Comparison of ENCODE assay signal across 9 cellular contexts in the genomic region with DNA sequence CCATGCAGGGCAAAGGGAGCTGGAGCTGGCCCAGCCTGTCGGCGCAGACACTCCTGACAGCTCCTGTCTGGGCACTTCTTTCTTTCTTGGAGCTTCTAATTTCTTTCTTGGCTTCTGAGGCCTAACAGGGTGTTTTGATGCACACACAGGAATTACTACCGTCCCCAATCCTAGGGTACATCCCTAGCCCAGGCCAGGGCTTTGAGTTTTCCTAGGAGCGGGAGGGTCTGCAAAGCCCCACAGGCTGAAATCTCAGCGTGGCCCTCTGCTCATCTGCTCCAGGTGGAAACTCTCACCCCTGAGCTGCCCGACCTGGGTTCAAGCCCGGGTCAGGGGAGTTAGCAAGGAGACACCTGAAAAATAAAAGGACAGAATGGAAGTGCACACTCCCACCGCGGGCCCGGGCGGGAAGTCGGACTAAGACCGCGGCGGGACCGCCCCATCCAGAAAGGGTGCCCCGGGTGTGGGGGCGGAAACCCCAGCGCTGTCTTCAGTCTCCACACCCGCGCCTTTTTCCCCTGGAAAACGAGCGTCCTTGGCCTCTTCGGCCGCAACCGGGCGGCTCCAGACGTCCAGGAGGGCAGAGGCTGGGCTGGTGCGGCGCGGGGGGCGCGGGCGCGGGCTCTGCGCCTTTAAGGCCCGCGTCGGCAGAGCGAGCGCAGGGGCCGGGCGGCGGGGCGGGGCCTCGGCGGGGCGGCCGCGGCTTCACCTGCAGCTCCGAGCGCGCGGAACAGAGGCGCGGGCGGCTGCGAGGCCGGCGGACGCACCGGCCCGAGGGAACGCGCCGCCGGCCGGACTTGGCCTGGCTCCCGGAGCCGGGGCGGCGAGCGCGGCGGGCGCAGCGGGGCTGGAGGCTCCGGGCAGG. TPM values are rescaled to one million over a fixed set of nuclear protein-coding genes. Genes with fewer than 3 reads are reported as not detected.
DNase-seq lines count a peak whose midpoint lies in the region; ATAC-seq and TF ChIP-seq lines count a peak whose summit lies in the region.
"Had no signal": no experiment of that assay in that cellular context is flagged by ENCODE, and none has a peak within 500 bp of the region (broad histone marks: within the 10 kb centered on the region; RNA-seq: fewer than 3 reads in every experiment).

TSS of gene CDH4 (plus strand) at position 733 of the 865 bp plus-strand sequence.

- H3K4me3 ChIP-seq in breast epithelium: peak within 1 kb of the TSS; percentile 9 to 68 (median 50)
- H3K4me3 ChIP-seq in urinary bladder (ENCODE audit: low read depth, low read length): peak within 1 kb of the TSS; percentile 29
- peak within 1 kb of the TSS in 1 of 2 donors; percentile 22 for H3K4me3 ChIP-seq in aorta (ENCODE audit: low read length in 2 of 2)

- no peaks in the 10 kb centered on the region for H3K36me3 Mint-ChIP-seq in natural killer cell
- H3K36me3 Mint-ChIP-seq in natural killer cell treated with Interleukin-12 subunit alpha and Interleukin-12 subunit beta and Interleukin-15 and Interleukin-18, amount 100 ng/mL, for 72 hours: no peaks in the 10 kb centered on the region
- no peaks in the 10 kb centered on the region for H3K36me3 Mint-ChIP-seq in effector memory CD8-positive, alpha-beta T cell (ENCODE audit: insufficient read depth)
- H3K36me3 Mint-ChIP-seq: activated CD8-positive, alpha-beta memory T cell treated with anti-CD3 and anti-CD28 coated beads, Interleukin-2, amount 10 ng/mL, durations not matched to agents 7 days and 5 days had no signal

- intact Hi-C loops in natural killer cell (cut with micrococcal nuclease): no loop called here
- intact Hi-C loops in breast epithelium (cut with DNase I; ENCODE audit: low total_unique reads): no loop called here
- intact Hi-C loops in left colon (cut with DNase I, micrococcal nuclease): no loop called here
- intact Hi-C loops in aorta (cut with DNase I): no loop called here

- H3K27me3 ChIP-seq in breast epithelium (peaks cover 4 to 71% of the 10 kb centered on the region in 2 donors), aorta (ENCODE audit: control insufficient read depth in 1 of 2, insufficient read depth in 2 of 2, low read length in 1 of 2) (peaks cover 0 to 2% of the 10 kb centered on the region in 2 donors)

- DNase-seq in natural killer cell (no peak), breast epithelium (ENCODE audit: low spot score in 2 of 2) (no peak), left colon (no peak), amniotic stem cell (lab: John Stamatoyannopoulos, UW) (no peak), aorta (no peak)
- DNase-seq in natural killer cell treated with Interleukin-12 subunit alpha and Interleukin-12 subunit beta and Interleukin-15 and Interleukin-18, amount 100 ng/mL, for 72 hours (ENCODE audit: low spot score): no peak
- DNase-seq in effector memory CD8-positive, alpha-beta T cell: no peak
- DNase-seq: activated CD8-positive, alpha-beta memory T cell treated with anti-CD3 and anti-CD28 coated beads, Interleukin-2, amount 10 ng/mL, durations not matched to agents 7 days and 5 days had no signal

- no peak within 1 kb of the TSS for H3K27ac Mint-ChIP-seq in natural killer cell
- no peak within 1 kb of the TSS for H3K27ac Mint-ChIP-seq in natural killer cell treated with Interleukin-12 subunit alpha and Interleukin-12 subunit beta and Interleukin-15 and Interleukin-18, amount 100 ng/mL, for 72 hours
- H3K27ac Mint-ChIP-seq in effector memory CD8-positive, alpha-beta T cell: no peak within 1 kb of the TSS
- H3K27ac Mint-ChIP-seq: activated CD8-positive, alpha-beta memory T cell treated with anti-CD3 and anti-CD28 coated beads, Interleukin-2, amount 10 ng/mL, durations not matched to agents 7 days and 5 days had no signal

- no peak for TF ChIP-seq POLR2A in breast epithelium (IDR thresholded peaks at IDR 0.05)

- H3K4me1 ChIP-seq in breast epithelium (no peaks in the 10 kb centered on the region), urinary bladder (ENCODE audit: insufficient read depth) (peaks cover 2% of the 10 kb centered on the region), aorta (ENCODE audit: control insufficient read depth in 1 of 2, insufficient read depth in 2 of 2, low read length in 2 of 2) (no peaks in the 10 kb centered on the region)

- TF ChIP-seq CTCF in natural killer cell (IDR thresholded peaks at IDR 0.05) (no peak), breast epithelium (IDR thresholded peaks at IDR 0.05) (no peak)

- H3K9me3 ChIP-seq in breast epithelium (no peaks in the 10 kb centered on the region), aorta (ENCODE audit: control insufficient read depth, low read length) (peaks cover 2% of the 10 kb centered on the region)

- no peaks in the 10 kb centered on the region for H3K9me3 Mint-ChIP-seq in natural killer cell
- H3K9me3 Mint-ChIP-seq in natural killer cell treated with Interleukin-12 subunit alpha and Interleukin-12 subunit beta and Interleukin-15 and Interleukin-18, amount 100 ng/mL, for 72 hours: no peaks in the 10 kb centered on the region
- no peaks in the 10 kb centered on the region for H3K9me3 Mint-ChIP-seq in effector memory CD8-positive, alpha-beta T cell

- H3K27me3 Mint-ChIP-seq in natural killer cell (ENCODE audit: low read depth in 2 of 2): peaks cover 53 to 74% of the 10 kb centered on the region in 2 donors
- peaks cover 41 to 45% of the 10 kb centered on the region in 2 donors for H3K27me3 Mint-ChIP-seq in natural killer cell treated with Interleukin-12 subunit alpha and Interleukin-12 subunit beta and Interleukin-15 and Interleukin-18, amount 100 ng/mL, for 72 hours
- peaks cover 57 to 82% of the 10 kb centered on the region in 2 donors for H3K27me3 Mint-ChIP-seq in effector memory CD8-positive, alpha-beta T cell

- ATAC-seq in natural killer cell: no peak
- ATAC-seq in natural killer cell treated with Interleukin-12 subunit alpha and Interleukin-12 subunit beta and Interleukin-15 and Interleukin-18, amount 100 ng/mL, for 72 hours: no peak
- ATAC-seq in left colon: peak; percentile 57
- ATAC-seq in aorta (ENCODE audit: low FRiP score): no peak
- ATAC-seq in effector memory CD8-positive, alpha-beta T cell (replicated peaks): no peak
- ATAC-seq: activated CD8-positive, alpha-beta memory T cell treated with anti-CD3 and anti-CD28 coated beads, Interleukin-2, amount 10 ng/mL, durations not matched to agents 7 days and 5 days had no signal

- H3K4me3 Mint-ChIP-seq in natural killer cell: peak within 1 kb of the TSS; percentile 29
- H3K4me3 Mint-ChIP-seq in natural killer cell treated with Interleukin-12 subunit alpha and Interleukin-12 subunit beta and Interleukin-15 and Interleukin-18, amount 100 ng/mL, for 72 hours: no peak within 1 kb of the TSS
- H3K4me3 Mint-ChIP-seq in effector memory CD8-positive, alpha-beta T cell: peak within 1 kb of the TSS in 1 of 2 donors; percentile 57
- H3K4me3 Mint-ChIP-seq: activated CD8-positive, alpha-beta memory T cell treated with anti-CD3 and anti-CD28 coated beads, Interleukin-2, amount 10 ng/mL, durations not matched to agents 7 days and 5 days had no signal

- no peaks in the 10 kb centered on the region for H3K4me1 Mint-ChIP-seq in natural killer cell
- peaks cover 0 to 2% of the 10 kb centered on the region in 2 donors for H3K4me1 Mint-ChIP-seq in natural killer cell treated with Interleukin-12 subunit alpha and Interleukin-12 subunit beta and Interleukin-15 and Interleukin-18, amount 100 ng/mL, for 72 hours (ENCODE audit: low read depth in 2 of 2)
- H3K4me1 Mint-ChIP-seq in effector memory CD8-positive, alpha-beta T cell (ENCODE audit: low read depth in 2 of 2): peaks cover 0 to 1% of the 10 kb centered on the region in 2 donors
- H3K4me1 Mint-ChIP-seq: activated CD8-positive, alpha-beta memory T cell treated with anti-CD3 and anti-CD28 coated beads, Interleukin-2, amount 10 ng/mL, durations not matched to agents 7 days and 5 days had no signal

- H3K27ac ChIP-seq in breast epithelium (no peak within 1 kb of the TSS), urinary bladder (ENCODE audit: low read depth) (no peak within 1 kb of the TSS), aorta (ENCODE audit: low read depth in 1 of 2, low read length in 2 of 2) (no peak within 1 kb of the TSS)

- H3K36me3 ChIP-seq in breast epithelium (no peaks in the 10 kb centered on the region), urinary bladder (ENCODE audit: insufficient read depth) (no peaks in the 10 kb centered on the region), aorta (ENCODE audit: control insufficient read depth in 1 of 2, insufficient read depth in 2 of 2, low read length in 1 of 2) (no peaks in the 10 kb centered on the region)

- WGBS in urinary bladder: 4% methylated on average over 78 of the region's 78 CpGs
- 3 to 5% methylated on average over 44 to 78 of the region's 78 CpGs for WGBS in aorta, 2 donors

RNA-seq across cellular contexts. Expression of gene CDH4, which starts in this region (rescaled TPM):
- total RNA-seq in natural killer cell (under 1 TPM in 1 of 3 donors, not detected in 2; 0.18 TPM), breast epithelium (under 1 TPM in 1 of 3 donors, not detected in 2; under 0.01 TPM), left colon (under 1 TPM in 1 of 2 donors, not detected in 1; 0.06 TPM), urinary bladder (0.42 TPM), aorta (under 1 TPM; 0.06 to 0.10 TPM)
- not detected for total RNA-seq in natural killer cell treated with Interleukin-12 subunit alpha and Interleukin-12 subunit beta and Interleukin-15 and Interleukin-18, amount 100 ng/mL, for 72 hours
- polyA plus RNA-seq in urinary bladder (0.04 TPM), aorta (not detected)

Comparison
In these comparisons a context has a peak if more than half of its experiments do, and no peak if none do; other contexts are left out.
1. Peak in ATAC-seq in left colon; RNA of the gene not detected or under 1 TPM.